ENCODE assay signal across 19 cellular contexts in the genomic region with DNA sequence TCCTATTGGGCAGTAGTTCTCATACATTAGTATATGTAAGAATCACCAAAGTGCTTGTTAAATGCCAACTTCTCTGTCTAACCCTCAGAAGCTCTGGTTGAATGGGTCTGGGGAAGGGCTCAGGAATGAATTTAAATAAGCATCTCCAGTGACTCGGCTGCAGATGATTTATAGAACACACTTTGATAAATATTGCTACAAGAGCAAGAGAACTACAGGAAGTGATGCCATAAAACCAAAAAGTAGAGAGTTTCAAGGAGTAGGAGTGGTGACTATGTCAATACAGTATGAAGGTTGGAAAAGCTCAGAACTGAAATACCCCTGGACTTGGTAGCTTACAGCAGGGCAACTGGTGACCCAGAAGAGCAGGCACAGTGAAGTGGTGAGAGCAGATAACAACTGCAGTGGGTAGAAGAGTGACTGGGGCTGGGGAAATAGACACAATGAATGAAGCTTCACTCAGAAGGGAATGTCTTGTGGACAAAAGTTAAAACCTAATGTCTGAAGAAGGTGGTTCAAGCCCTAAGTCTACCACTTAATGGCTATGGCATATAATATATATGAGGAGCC.
"Had no signal": no experiment of that assay in that cellular context is flagged by ENCODE, and none has a peak within 500 bp of the region (broad histone marks: within the 10 kb centered on the region; RNA-seq: fewer than 3 reads in every experiment).

No MANE protein-coding gene starts in this region.

- H3K4me3 ChIP-seq: tibial nerve had no signal

- DNase-seq: activated CD4-positive, alpha-beta T cell treated with anti-CD3 and anti-CD28 coated beads, Interleukin-2, amount 10 ng/mL, durations not matched to agents 7 days and 5 days; activated naive CD4-positive, alpha-beta T cell; activated naive CD8-positive, alpha-beta T cell treated with anti-CD3 and anti-CD28 coated beads, Interleukin-2, amount 10 ng/mL, durations not matched to agents 7 days and 5 days; brain microvascular endothelial cell; dermis blood vessel endothelial cell; effector memory CD8-positive, alpha-beta T cell; erythroblast; hippocampal formation; kidney; nucleus accumbens; posterior cingulate gyrus; stimulated activated CD4-positive, alpha-beta T cell treated with anti-CD3 and anti-CD28 coated beads, Interleukin-15, amount 100 ng/mL, for 24 hours; stimulated activated CD4-positive, alpha-beta T cell treated with anti-CD3 and anti-CD28 coated beads, Interleukin-4, amount 100 ng/mL, for 1 hour; stimulated activated naive B cell treated with anti-CD40 and anti-IgM and Interleukin-4, amounts not matched to agents 10 μg/mL and 1 μg/mL and 100 μg/mL, for 72 hours; substantia nigra; T-cell; T-helper 9 cell had no signal

- H3K36me3 ChIP-seq: brain microvascular endothelial cell, tibial nerve had no signal

- H3K27me3 ChIP-seq: brain microvascular endothelial cell, tibial nerve had no signal

- H3K27ac ChIP-seq: brain microvascular endothelial cell, tibial nerve had no signal

- ATAC-seq: effector memory CD8-positive, alpha-beta T cell; natural killer cell treated with Interleukin-12 subunit alpha and Interleukin-12 subunit beta and Interleukin-15 and Interleukin-18, amount 100 ng/mL, for 72 hours; stimulated activated naive B cell treated with anti-CD40 and anti-IgM and Interleukin-4, amounts not matched to agents 10 μg/mL and 1 μg/mL and 100 μg/mL, for 72 hours; T-cell had no signal

- H3K4me1 ChIP-seq: tibial nerve had no signal
